ENCODE assay signal across 8 cellular contexts in genomic region chr18:49168970-49169619, GRCh38.
DNase-seq lines count a peak whose midpoint lies in the region; ATAC-seq and TF ChIP-seq lines count a peak whose summit lies in the region.

No MANE protein-coding gene starts in this region.

- H3K36me3 ChIP-seq in body of pancreas (replicated peaks in 1 of 2; ENCODE audit: insufficient read depth in 1 of 2, low read depth in 2 of 2) = no peaks in the 10 kb centered on the region

- no peaks in the 10 kb centered on the region for H3K9me3 ChIP-seq in body of pancreas

- H3K4me1 ChIP-seq in body of pancreas = peaks cover 23% of the 10 kb centered on the region

- 46 to 50% methylated on average over 8 of the region's 8 CpGs for WGBS in body of pancreas, 2 donors

- no peak for TF ChIP-seq POLR2A in body of pancreas (IDR thresholded peaks at IDR 0.05)

- H3K27me3 ChIP-seq in body of pancreas = no peaks in the 10 kb centered on the region

- H3K4me3 ChIP-seq in GM08714 (ENCODE audit: low read length) = peak overlapping the region; percentile 48; the same call in 1 of the 2 replicates
- H3K4me3 ChIP-seq in body of pancreas = no peak overlapping the region

- intact Hi-C loops in body of pancreas (cut with DNase I) = no loop called here

- peak overlapping the region; percentile 42 to 70 (median 58) for H3K27ac ChIP-seq in body of pancreas

- ATAC-seq in GM19455 (IDR thresholded peaks at IDR 0.05; ENCODE audit: unreplicated experiment) (peak; percentile 89), HG03442 (IDR thresholded peaks at IDR 0.05; ENCODE audit: unreplicated experiment) (peak; percentile 90), body of pancreas (peak; percentile 82)

- DNase-seq in body of pancreas = peak; percentile 48 to 65 (median 52)
- no peak for DNase-seq in retina
- DNase-seq in HT-29 (ENCODE audit: low spot score) = no peak
- DNase-seq in LoVo (ENCODE audit: low spot score) = no peak
- DNase-seq in NCI-H446 (lab: John Stamatoyannopoulos, UW) = no peak

- peak in 1 of 7 experiments; percentile 26 for TF ChIP-seq CTCF in body of pancreas (IDR thresholded peaks at IDR 0.05)

Comparison
In these comparisons a context has a peak if more than half of its experiments do, and no peak if none do; other contexts are left out.
1. DNase-seq: peak in body of pancreas (4 of 4); none in retina (single experiment), HT-29 (single experiment), LoVo (single experiment) and NCI-H446 (0 of 2).
2. Peak in every context shown above with its lines, with median percentiles within 50 percentile points of each other: ATAC-seq.